1 cellular context compared by ENCODE assay signal in genomic region chr1:6603851-6604558, GRCh38.
TF ChIP-seq lines count a peak whose summit lies in the region.

No MANE protein-coding gene starts in this region.

TF ChIP-seq in HepG2, 621 proteins besides CTCF, POLR2A, EP300 and RAD21 (continued from another document and continues in another):
- TF ChIP-seq DZIP1 (CRISPR knock-in tag; IDR thresholded peaks at IDR 0.05) (no peak), ZNF512B (CRISPR knock-in tag; IDR thresholded peaks at IDR 0.05; ENCODE audit: borderline replicate concordance) (no peak), EZH2 (conservative IDR thresholded peaks at IDR 0.05; ENCODE audit: low read depth, low read length) (no peak), NR2F2 (IDR thresholded peaks at IDR 0.05; ENCODE audit: borderline replicate concordance, low read depth) (no peak), BRD4 (CRISPR knock-in tag; IDR thresholded peaks at IDR 0.05) (peak; percentile 51; the same call in 1 of the 2 replicates), NCOA2 (CRISPR knock-in tag; IDR thresholded peaks at IDR 0.05) (peak; percentile 67), TFAP4 (IDR thresholded peaks at IDR 0.05; ENCODE audit: borderline replicate concordance, low read depth) (no peak), ZNF557 (CRISPR knock-in tag; IDR thresholded peaks at IDR 0.05) (no peak), MXD4 (CRISPR knock-in tag; IDR thresholded peaks at IDR 0.05) (no peak), CREB3 (CRISPR knock-in tag; IDR thresholded peaks at IDR 0.05) (no peak), MEIS2 (CRISPR knock-in tag; IDR thresholded peaks at IDR 0.05) (0 out of 2 replicates have a peak, but pooled peaks have one; percentile 12), ZMYM4 (CRISPR knock-in tag; IDR thresholded peaks at IDR 0.05) (peak; percentile 29; the same call in 1 of the 2 replicates), SKI (IDR thresholded peaks at IDR 0.05; ENCODE audit: partially characterized antibody) (no peak), BHLHE40 (IDR thresholded peaks at IDR 0.05; ENCODE audit: low read length) (no peak), SNRNP70 (IDR thresholded peaks at IDR 0.05; ENCODE audit: low read depth, low read length) (no peak), CHCHD3 (CRISPR knock-in tag; IDR thresholded peaks at IDR 0.05) (no peak), SP2 (CRISPR knock-in tag; IDR thresholded peaks at IDR 0.05) (no peak), SRF (IDR thresholded peaks at IDR 0.05; ENCODE audit: low read depth, low read length) (peak; percentile 93), ONECUT2 (CRISPR knock-in tag; IDR thresholded peaks at IDR 0.05) (peak; percentile 98), PATZ1 (CRISPR knock-in tag; IDR thresholded peaks at IDR 0.05) (0 out of 2 replicates have a peak, but pooled peaks have one; percentile 48), SRY (CRISPR knock-in tag; IDR thresholded peaks at IDR 0.05) (no peak), ZNF263 (CRISPR knock-in tag; IDR thresholded peaks at IDR 0.05) (no peak), KDM1A (CRISPR knock-in tag; IDR thresholded peaks at IDR 0.05) (no peak), ZNF570 (CRISPR knock-in tag; IDR thresholded peaks at IDR 0.05; ENCODE audit: borderline replicate concordance) (no peak), KMT2A (CRISPR knock-in tag; IDR thresholded peaks at IDR 0.05) (no peak), ZNF451 (CRISPR knock-in tag; IDR thresholded peaks at IDR 0.05) (no peak), ZNF891 (CRISPR knock-in tag; IDR thresholded peaks at IDR 0.05) (no peak), STAG1 (CRISPR knock-in tag; IDR thresholded peaks at IDR 0.05) (no peak), ZNF720 (CRISPR knock-in tag; IDR thresholded peaks at IDR 0.05) (no peak), U2AF2 (IDR thresholded peaks at IDR 0.05; ENCODE audit: low read depth, low read length) (no peak), POGZ (CRISPR knock-in tag; IDR thresholded peaks at IDR 0.05) (no peak), ZNF496 (CRISPR knock-in tag; IDR thresholded peaks at IDR 0.05; ENCODE audit: insufficient replicate concordance) (no peak), ZNF615 (CRISPR knock-in tag; IDR thresholded peaks at IDR 0.05; ENCODE audit: borderline replicate concordance) (no peak), PLSCR1 (CRISPR knock-in tag; IDR thresholded peaks at IDR 0.05; ENCODE audit: borderline replicate concordance) (no peak)
- TF ChIP-seq, protein P1, sequence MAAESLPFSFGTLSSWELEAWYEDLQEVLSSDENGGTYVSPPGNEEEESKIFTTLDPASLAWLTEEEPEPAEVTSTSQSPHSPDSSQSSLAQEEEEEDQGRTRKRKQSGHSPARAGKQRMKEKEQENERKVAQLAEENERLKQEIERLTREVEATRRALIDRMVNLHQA (CRISPR knock-in tag; IDR thresholded peaks at IDR 0.05), result no peak
- TF ChIP-seq, protein P2, sequence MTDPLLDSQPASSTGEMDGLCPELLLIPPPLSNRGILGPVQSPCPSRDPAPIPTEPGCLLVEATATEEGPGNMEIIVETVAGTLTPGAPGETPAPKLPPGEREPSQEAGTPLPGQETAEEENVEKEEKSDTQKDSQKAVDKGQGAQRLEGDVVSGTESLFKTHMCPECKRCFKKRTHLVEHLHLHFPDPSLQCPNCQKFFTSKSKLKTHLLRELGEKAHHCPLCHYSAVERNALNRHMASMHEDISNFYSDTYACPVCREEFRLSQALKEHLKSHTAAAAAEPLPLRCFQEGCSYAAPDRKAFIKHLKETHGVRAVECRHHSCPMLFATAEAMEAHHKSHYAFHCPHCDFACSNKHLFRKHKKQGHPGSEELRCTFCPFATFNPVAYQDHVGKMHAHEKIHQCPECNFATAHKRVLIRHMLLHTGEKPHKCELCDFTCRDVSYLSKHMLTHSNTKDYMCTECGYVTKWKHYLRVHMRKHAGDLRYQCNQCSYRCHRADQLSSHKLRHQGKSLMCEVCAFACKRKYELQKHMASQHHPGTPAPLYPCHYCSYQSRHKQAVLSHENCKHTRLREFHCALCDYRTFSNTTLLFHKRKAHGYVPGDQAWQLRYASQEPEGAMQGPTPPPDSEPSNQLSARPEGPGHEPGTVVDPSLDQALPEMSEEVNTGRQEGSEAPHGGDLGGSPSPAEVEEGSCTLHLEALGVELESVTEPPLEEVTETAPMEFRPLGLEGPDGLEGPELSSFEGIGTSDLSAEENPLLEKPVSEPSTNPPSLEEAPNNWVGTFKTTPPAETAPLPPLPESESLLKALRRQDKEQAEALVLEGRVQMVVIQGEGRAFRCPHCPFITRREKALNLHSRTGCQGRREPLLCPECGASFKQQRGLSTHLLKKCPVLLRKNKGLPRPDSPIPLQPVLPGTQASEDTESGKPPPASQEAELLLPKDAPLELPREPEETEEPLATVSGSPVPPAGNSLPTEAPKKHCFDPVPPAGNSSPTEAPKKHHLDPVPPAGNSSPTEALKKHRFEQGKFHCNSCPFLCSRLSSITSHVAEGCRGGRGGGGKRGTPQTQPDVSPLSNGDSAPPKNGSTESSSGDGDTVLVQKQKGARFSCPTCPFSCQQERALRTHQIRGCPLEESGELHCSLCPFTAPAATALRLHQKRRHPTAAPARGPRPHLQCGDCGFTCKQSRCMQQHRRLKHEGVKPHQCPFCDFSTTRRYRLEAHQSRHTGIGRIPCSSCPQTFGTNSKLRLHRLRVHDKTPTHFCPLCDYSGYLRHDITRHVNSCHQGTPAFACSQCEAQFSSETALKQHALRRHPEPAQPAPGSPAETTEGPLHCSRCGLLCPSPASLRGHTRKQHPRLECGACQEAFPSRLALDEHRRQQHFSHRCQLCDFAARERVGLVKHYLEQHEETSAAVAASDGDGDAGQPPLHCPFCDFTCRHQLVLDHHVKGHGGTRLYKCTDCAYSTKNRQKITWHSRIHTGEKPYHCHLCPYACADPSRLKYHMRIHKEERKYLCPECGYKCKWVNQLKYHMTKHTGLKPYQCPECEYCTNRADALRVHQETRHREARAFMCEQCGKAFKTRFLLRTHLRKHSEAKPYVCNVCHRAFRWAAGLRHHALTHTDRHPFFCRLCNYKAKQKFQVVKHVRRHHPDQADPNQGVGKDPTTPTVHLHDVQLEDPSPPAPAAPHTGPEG (CRISPR knock-in tag; IDR thresholded peaks at IDR 0.05), result peak; percentile 55; the same call in 1 of the 2 replicates
- TF ChIP-seq, protein P3, sequence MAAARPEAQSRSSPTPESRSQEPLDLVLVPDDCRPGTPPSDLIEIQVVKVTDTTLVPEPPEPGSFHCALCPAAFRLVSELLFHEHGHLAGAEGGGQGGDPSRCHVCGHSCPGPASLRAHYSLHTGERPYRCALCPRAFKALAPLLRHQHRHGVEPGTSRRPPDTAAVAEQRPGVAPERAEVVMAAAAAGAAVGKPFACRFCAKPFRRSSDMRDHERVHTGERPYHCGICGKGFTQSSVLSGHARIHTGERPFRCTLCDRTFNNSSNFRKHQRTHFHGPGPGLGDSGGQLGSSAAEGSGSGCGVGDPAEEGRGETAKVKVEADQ (CRISPR knock-in tag; IDR thresholded peaks at IDR 0.05; ENCODE audit: borderline replicate concordance), result no peak
- TF ChIP-seq, protein P4, sequence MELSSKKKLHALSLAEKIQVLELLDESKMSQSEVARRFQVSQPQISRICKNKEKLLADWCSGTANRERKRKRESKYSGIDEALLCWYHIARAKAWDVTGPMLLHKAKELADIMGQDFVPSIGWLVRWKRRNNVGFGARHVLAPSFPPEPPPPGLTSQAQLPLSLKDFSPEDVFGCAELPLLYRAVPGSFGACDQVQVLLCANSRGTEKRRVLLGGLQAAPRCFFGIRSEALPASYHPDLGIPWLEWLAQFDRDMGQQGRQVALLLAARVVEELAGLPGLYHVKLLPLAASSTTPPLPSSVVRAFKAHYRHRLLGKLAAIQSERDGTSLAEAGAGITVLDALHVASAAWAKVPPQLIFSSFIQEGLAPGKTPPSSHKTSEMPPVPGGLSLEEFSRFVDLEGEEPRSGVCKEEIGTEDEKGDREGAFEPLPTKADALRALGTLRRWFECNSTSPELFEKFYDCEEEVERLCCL (CRISPR knock-in tag; IDR thresholded peaks at IDR 0.05; ENCODE audit: borderline replicate concordance), result 0 out of 2 replicates have a peak, but pooled peaks have one; percentile 54
- TF ChIP-seq, protein P5, sequence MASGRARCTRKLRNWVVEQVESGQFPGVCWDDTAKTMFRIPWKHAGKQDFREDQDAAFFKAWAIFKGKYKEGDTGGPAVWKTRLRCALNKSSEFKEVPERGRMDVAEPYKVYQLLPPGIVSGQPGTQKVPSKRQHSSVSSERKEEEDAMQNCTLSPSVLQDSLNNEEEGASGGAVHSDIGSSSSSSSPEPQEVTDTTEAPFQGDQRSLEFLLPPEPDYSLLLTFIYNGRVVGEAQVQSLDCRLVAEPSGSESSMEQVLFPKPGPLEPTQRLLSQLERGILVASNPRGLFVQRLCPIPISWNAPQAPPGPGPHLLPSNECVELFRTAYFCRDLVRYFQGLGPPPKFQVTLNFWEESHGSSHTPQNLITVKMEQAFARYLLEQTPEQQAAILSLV (CRISPR knock-in tag; IDR thresholded peaks at IDR 0.05; ENCODE audit: borderline replicate concordance), result 0 out of 2 replicates have a peak, but pooled peaks have one; percentile 49
- TF ChIP-seq, protein P6, sequence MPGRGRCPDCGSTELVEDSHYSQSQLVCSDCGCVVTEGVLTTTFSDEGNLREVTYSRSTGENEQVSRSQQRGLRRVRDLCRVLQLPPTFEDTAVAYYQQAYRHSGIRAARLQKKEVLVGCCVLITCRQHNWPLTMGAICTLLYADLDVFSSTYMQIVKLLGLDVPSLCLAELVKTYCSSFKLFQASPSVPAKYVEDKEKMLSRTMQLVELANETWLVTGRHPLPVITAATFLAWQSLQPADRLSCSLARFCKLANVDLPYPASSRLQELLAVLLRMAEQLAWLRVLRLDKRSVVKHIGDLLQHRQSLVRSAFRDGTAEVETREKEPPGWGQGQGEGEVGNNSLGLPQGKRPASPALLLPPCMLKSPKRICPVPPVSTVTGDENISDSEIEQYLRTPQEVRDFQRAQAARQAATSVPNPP (CRISPR knock-in tag; IDR thresholded peaks at IDR 0.05), result no peak
